ENCODE assay signal across 18 cellular contexts in the genomic region with DNA sequence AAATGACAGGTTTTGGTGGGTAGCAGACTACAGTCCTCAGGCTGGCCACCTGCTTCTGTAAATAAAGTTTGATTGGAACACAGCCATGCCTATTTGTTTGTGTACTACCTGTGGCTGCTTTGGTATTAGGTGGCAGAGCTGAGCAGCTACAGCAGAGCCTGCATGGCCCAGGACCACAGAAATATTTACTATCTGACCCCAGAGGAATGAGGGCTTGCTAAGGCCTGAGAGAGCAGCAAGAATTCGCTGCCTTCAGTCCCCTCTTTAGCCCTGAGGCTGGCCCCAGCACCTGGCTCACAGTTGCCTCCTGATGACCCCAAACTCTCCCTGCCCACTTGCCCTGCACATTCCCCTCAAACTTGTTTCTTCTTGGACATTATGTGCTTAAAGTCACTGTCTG. TPM values are rescaled to one million over a fixed set of nuclear protein-coding genes. Genes with fewer than 3 reads are reported as not detected.
DNase-seq lines count a peak whose midpoint lies in the region; ATAC-seq and TF ChIP-seq lines count a peak whose summit lies in the region.
"Had no signal": no experiment of that assay in that cellular context is flagged by ENCODE, and none has a peak within 500 bp of the region (broad histone marks: within the 10 kb centered on the region; RNA-seq: fewer than 3 reads in every experiment).

No MANE protein-coding gene starts in this region.

- 83 to 94% (median 90%) methylated on average over 1 of the region's 1 CpG for WGBS in heart left ventricle, 4 donors
- WGBS in right cardiac atrium, result 97% methylated on average over 1 of the region's 1 CpG

- H3K4me1 ChIP-seq in heart left ventricle (peaks cover 0 to 32% (median 16%) of the 10 kb centered on the region in 12 donors), right cardiac atrium (ENCODE audit: control insufficient read depth, insufficient read depth, low read length) (peaks cover 9% of the 10 kb centered on the region), tibial artery (peaks cover 0 to 25% (median 21%) of the 10 kb centered on the region in 4 donors)

- TF ChIP-seq POLR2A in heart left ventricle (IDR thresholded peaks at IDR 0.05), result no peak

- ATAC-seq in heart left ventricle (no peak), right cardiac atrium (no peak), HG02610 (IDR thresholded peaks at IDR 0.05; ENCODE audit: unreplicated experiment) (no peak)
- ATAC-seq: effector memory CD8-positive, alpha-beta T cell; stimulated activated naive CD8-positive, alpha-beta T cell treated with anti-CD3 and anti-CD28 coated beads, Interleukin-15, amount 100 ng/mL, for 72 hours had no signal

- H3K36me3 ChIP-seq in heart left ventricle (peaks cover 4 to 70% (median 57%) of the 10 kb centered on the region in 9 donors), tibial artery (peaks cover 37 to 67% (median 55%) of the 10 kb centered on the region in 3 donors)

- no peak for DNase-seq in heart left ventricle
- DNase-seq in right cardiac atrium, result no peak
- peak; percentile 34 for DNase-seq in myocyte (ENCODE audit: low read depth)
- no peak for DNase-seq in tibial artery
- no peak for DNase-seq in RKO (ENCODE audit: low spot score)
- no peak for DNase-seq in effector CD8-positive, alpha-beta T cell (lab: John Stamatoyannopoulos, UW)
- DNase-seq: activated CD4-positive, alpha-beta T cell treated with anti-CD3 and anti-CD28 coated beads for 1 hour; activated CD8-positive, alpha-beta memory T cell treated with anti-CD3 and anti-CD28 coated beads, Interleukin-2, amount 50 U/mL, for 4 hours; activated effector memory CD4-positive, alpha-beta T cell treated with anti-CD3 and anti-CD28 coated beads, Interleukin-2, amount 50 U/mL, for 16 hours; Calu3; effector memory CD8-positive, alpha-beta T cell; islet precursor cell; mesendoderm; NCI-H748 treated with DMSO at 0.1 percent for 48 hours; stimulated activated naive CD8-positive, alpha-beta T cell treated with anti-CD3 and anti-CD28 coated beads, Interleukin-15, amount 100 ng/mL, for 72 hours had no signal

- intact Hi-C loops in heart left ventricle (cut with DNase I) (loop anchor here in 5 of 10 donors (2.0 to 10.0 kb wide), 5 partner anchors 36 to 348 kb away; partner anchors contain the start of gene ST3GAL5 (in 2 of the 5)), right cardiac atrium (cut with DNase I) (loop anchor here in 2 of 4 donors (10.0 kb wide), 1 partner anchor 348 kb away; no protein-coding TSS in a partner anchor), tibial artery (cut with DNase I; ENCODE audit: low total_unique reads) (loop anchor here (10.0 kb wide), 2 partner anchors 348 to 438 kb away; no protein-coding TSS in a partner anchor)

- H3K27me3 ChIP-seq in heart left ventricle (no peaks in the 10 kb centered on the region), right cardiac atrium (ENCODE audit: control insufficient read depth, insufficient read depth) (no peaks in the 10 kb centered on the region), tibial artery (no peaks in the 10 kb centered on the region)

- H3K9me3 ChIP-seq in heart left ventricle, result no peaks in the 10 kb centered on the region
- H3K9me3 ChIP-seq in right cardiac atrium (ENCODE audit: control insufficient read depth, low read length), result no peaks in the 10 kb centered on the region
- H3K9me3 ChIP-seq in tibial artery, result no peaks in the 10 kb centered on the region

- TF ChIP-seq CTCF in heart left ventricle (IDR thresholded peaks at IDR 0.05) (no peak), VCaP (conservative IDR thresholded peaks at IDR 0.05) (no peak), tibial artery (IDR thresholded peaks at IDR 0.05) (no peak)

- H3K4me3 ChIP-seq in heart left ventricle, result no peak overlapping the region
- H3K4me3 ChIP-seq in right cardiac atrium (ENCODE audit: low read length), result no peak overlapping the region
- no peak overlapping the region for H3K4me3 ChIP-seq in tibial artery
- H3K4me3 ChIP-seq: SK-N-MC had no signal

- H3K27ac ChIP-seq in heart left ventricle (peak overlapping the region in 11 of 12 donors; percentile 23 to 72 (median 61)), right cardiac atrium (ENCODE audit: low read length) (no peak overlapping the region), VCaP (peak overlapping the region; percentile 73), tibial artery (peak overlapping the region; percentile 72)
- H3K27ac ChIP-seq: SK-N-MC had no signal

RNA-seq across cellular contexts. Expression of gene POLR1A, which starts 32.5 kb away (rescaled TPM):
- 10 to 100 TPM; 14.6 to 25.4 (median 20.8) TPM for total RNA-seq in heart left ventricle
- 10 to 100 TPM in 1 of 2 donors, 1 to 10 TPM in 1; 4.2 to 10.1 TPM for polyA plus RNA-seq in heart left ventricle
- total RNA-seq in right cardiac atrium, result 10 to 100 TPM; 15.4 to 29.9 (median 18.8) TPM
- polyA plus RNA-seq in right cardiac atrium, result 4.7 TPM
- total RNA-seq in myocyte, result 26.0 and 34.3 TPM in 2 replicates
- 14.6 TPM for polyA plus RNA-seq in myocyte (2012)

RNA-seq across cellular contexts. Expression of gene PTCD3, which starts 32.8 kb away (rescaled TPM):
- total RNA-seq in heart left ventricle (100 to 1,000 TPM in 8 of 9 donors, 10 to 100 TPM in 1; 99.3 to 210 (median 125) TPM), right cardiac atrium (100 to 1,000 TPM in 3 of 4 donors, 10 to 100 TPM in 1; 98.0 to 112 (median 103) TPM), myocyte (113 and 147 TPM in 2 replicates)
- polyA plus RNA-seq in heart left ventricle (10 to 100 TPM; 25.0 to 46.4 TPM), right cardiac atrium (38.1 TPM)
- 31.3 TPM for polyA plus RNA-seq in myocyte (2012)
